Comparison of ENCODE assay signal across 15 cellular contexts in genomic region chr6:158573542-158573931, GRCh38.
"Had no signal": no experiment of that assay in that cellular context is flagged by ENCODE, and none has a peak within 500 bp of the region (broad histone marks: within the 10 kb centered on the region; RNA-seq: fewer than 3 reads in every experiment).

No MANE protein-coding gene starts in this region.

- ATAC-seq: activated naive CD4-positive, alpha-beta T cell treated with anti-CD3 and anti-CD28 coated beads, Interleukin-2, amount 50 U/mL, for 72 hours; heart right ventricle had no signal

- H3K4me3 ChIP-seq: breast epithelium, heart right ventricle, left ventricle myocardium inferior, SJCRH30 had no signal

- H3K27me3 ChIP-seq: breast epithelium, heart right ventricle, SJCRH30 had no signal

- H3K4me3 Mint-ChIP-seq: memory B cell, type B pancreatic cell had no signal

- H3K27me3 Mint-ChIP-seq: memory B cell, type B pancreatic cell had no signal

- H3K27ac Mint-ChIP-seq: memory B cell had no signal

- H3K4me1 ChIP-seq: breast epithelium, SJCRH30 had no signal

- H3K27ac ChIP-seq: breast epithelium, heart right ventricle, left ventricle myocardium inferior, parathyroid adenoma, SJCRH30 had no signal

- H3K36me3 ChIP-seq: breast epithelium, left ventricle myocardium inferior had no signal

- H3K9me3 ChIP-seq: breast epithelium, left ventricle myocardium inferior had no signal

- H3K9me3 Mint-ChIP-seq: activated naive CD4-positive, alpha-beta T cell treated with anti-CD3 and anti-CD28 coated beads, Interleukin-2, amount 50 U/mL, for 72 hours had no signal

- DNase-seq: activated CD4-positive, alpha-beta T cell treated with anti-CD3 and anti-CD28 coated beads for 48 hours; activated effector memory CD4-positive, alpha-beta T cell treated with anti-CD3 and anti-CD28 coated beads, Interleukin-2, amount 50 U/mL, for 16 hours; activated T-cell treated with anti-CD3 and anti-CD28 coated beads, Interleukin-2, amount 50 U/mL, for 1 hour; anterior cingulate cortex; heart right ventricle; left ventricle myocardium inferior; SJCRH30; small intestine; SW 1271; T-helper 9 cell had no signal
